ENCODE assay signal across 1 cellular context in the genomic region with DNA sequence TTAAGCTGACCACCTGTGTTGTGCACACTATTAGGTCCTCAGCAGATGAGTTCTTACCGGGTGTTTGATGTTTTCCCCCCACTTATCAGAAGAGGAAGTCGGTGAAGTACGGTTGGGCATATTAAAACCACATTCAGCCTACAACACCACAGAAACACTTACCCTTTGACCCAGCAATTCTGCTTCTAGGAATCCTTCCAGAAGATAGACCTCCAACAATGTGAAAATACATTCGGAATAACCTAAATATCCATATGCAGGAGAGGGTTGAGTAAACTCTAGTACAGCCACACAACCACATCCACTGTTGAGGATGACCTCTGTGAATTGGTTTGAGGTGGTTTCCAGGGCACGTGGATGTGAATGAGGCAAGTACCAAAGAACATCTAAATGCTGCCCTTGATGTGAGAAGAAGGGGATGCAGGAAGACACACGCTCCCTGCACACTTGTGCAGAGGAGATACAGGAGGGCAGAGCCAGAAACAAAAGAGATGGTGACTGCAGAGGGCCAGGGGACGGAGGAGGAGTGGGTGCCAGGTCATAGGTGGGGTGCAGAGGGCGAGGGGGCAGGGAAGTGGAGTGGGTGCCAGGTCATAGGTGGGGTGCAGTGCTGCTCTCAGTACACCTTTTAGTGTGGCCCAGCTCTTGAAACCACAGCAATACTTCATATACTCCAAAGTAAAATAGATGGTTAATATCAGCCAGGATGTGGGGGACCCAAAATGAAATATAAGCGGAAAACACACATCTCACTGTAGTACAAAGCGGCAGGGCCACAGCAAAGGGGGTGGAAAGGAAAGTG.
TF ChIP-seq lines count a peak whose summit lies in the region.

No MANE protein-coding gene starts in this region.

TF ChIP-seq in GM12878, 131 proteins besides CTCF, POLR2A, EP300 and RAD21 (continued from another document and continues in another):
- TF ChIP-seq SKIL (IDR thresholded peaks at IDR 0.05; ENCODE audit: low read depth, poor library complexity, severe bottlenecking) (no peak), SRF (IDR thresholded peaks at IDR 0.05; ENCODE audit: low read depth in 2 of 2, low read length in 2 of 2) (no peak), FOXM1 (IDR thresholded peaks at IDR 0.05; ENCODE audit: low read depth, low read length) (no peak), CEBPB (IDR thresholded peaks at IDR 0.05; ENCODE audit: borderline replicate concordance in 1 of 2, low read depth in 2 of 2, low read length in 2 of 2) (no peak), BHLHE40 (IDR thresholded peaks at IDR 0.05; ENCODE audit: borderline replicate concordance in 1 of 2, low read depth in 2 of 2, low read length in 1 of 2) (peak; percentile 50 to 71; a peak in 3 of 4 replicates), NR2C1 (IDR thresholded peaks at IDR 0.05) (peak; percentile 39; the same call in 1 of the 2 replicates), HDGF (IDR thresholded peaks at IDR 0.05) (0 out of 2 replicates have a peak, but pooled peaks have one; percentile 38), RUNX3 (IDR thresholded peaks at IDR 0.05; ENCODE audit: low read length) (peak; percentile 81), GATAD2B (conservative IDR thresholded peaks at IDR 0.05; ENCODE audit: low read depth) (no peak), TCF12 (IDR thresholded peaks at IDR 0.05; ENCODE audit: low read depth, low read length) (no peak), YY1 (IDR thresholded peaks at IDR 0.05; ENCODE audit: low read depth, low read length) (no peak), IKZF1 (conservative IDR thresholded peaks at IDR 0.05) (peak; percentile 39; the same call in 1 of the 2 replicates), KAT2A (conservative IDR thresholded peaks at IDR 0.05; ENCODE audit: control insufficient read depth, low read depth, low read length) (no peak), ZSCAN29 (IDR thresholded peaks at IDR 0.05) (no peak), GABPA (IDR thresholded peaks at IDR 0.05; ENCODE audit: low read depth) (no peak), ZBTB11 (CRISPR knock-in tag; IDR thresholded peaks at IDR 0.05) (no peak), USF1 (IDR thresholded peaks at IDR 0.05; ENCODE audit: borderline replicate concordance, extremely low read length, insufficient read depth, low read depth, low read length) (no peak), SREBF1 (IDR thresholded peaks at IDR 0.05; ENCODE audit: low read length) (no peak), NFYA (IDR thresholded peaks at IDR 0.05; ENCODE audit: borderline replicate concordance, low read depth, low read length) (no peak), BCL3 (IDR thresholded peaks at IDR 0.05; ENCODE audit: borderline replicate concordance, insufficient read depth, low read depth, low read length, poor library complexity, severe bottlenecking) (no peak), MTA3 (IDR thresholded peaks at IDR 0.05; ENCODE audit: borderline replicate concordance, low read length) (no peak), BRCA1 (IDR thresholded peaks at IDR 0.05; ENCODE audit: low read depth, low read length) (no peak), RBBP5 (conservative IDR thresholded peaks at IDR 0.05) (no peak)
- TF ChIP-seq, protein P1, sequence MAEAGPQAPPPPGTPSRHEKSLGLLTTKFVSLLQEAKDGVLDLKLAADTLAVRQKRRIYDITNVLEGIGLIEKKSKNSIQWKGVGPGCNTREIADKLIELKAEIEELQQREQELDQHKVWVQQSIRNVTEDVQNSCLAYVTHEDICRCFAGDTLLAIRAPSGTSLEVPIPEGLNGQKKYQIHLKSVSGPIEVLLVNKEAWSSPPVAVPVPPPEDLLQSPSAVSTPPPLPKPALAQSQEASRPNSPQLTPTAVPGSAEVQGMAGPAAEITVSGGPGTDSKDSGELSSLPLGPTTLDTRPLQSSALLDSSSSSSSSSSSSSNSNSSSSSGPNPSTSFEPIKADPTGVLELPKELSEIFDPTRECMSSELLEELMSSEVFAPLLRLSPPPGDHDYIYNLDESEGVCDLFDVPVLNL (IDR thresholded peaks at IDR 0.05; ENCODE audit: low read depth, low read length), result no peak
- TF ChIP-seq, protein P2, sequence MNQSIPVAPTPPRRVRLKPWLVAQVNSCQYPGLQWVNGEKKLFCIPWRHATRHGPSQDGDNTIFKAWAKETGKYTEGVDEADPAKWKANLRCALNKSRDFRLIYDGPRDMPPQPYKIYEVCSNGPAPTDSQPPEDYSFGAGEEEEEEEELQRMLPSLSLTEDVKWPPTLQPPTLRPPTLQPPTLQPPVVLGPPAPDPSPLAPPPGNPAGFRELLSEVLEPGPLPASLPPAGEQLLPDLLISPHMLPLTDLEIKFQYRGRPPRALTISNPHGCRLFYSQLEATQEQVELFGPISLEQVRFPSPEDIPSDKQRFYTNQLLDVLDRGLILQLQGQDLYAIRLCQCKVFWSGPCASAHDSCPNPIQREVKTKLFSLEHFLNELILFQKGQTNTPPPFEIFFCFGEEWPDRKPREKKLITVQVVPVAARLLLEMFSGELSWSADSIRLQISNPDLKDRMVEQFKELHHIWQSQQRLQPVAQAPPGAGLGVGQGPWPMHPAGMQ (IDR thresholded peaks at IDR 0.05; ENCODE audit: borderline replicate concordance), result no peak
- TF ChIP-seq, protein P3, sequence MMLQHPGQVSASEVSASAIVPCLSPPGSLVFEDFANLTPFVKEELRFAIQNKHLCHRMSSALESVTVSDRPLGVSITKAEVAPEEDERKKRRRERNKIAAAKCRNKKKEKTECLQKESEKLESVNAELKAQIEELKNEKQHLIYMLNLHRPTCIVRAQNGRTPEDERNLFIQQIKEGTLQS (IDR thresholded peaks at IDR 0.05; ENCODE audit: borderline replicate concordance, extremely low read depth, low read depth, low read length), result no peak
- TF ChIP-seq, protein P4, sequence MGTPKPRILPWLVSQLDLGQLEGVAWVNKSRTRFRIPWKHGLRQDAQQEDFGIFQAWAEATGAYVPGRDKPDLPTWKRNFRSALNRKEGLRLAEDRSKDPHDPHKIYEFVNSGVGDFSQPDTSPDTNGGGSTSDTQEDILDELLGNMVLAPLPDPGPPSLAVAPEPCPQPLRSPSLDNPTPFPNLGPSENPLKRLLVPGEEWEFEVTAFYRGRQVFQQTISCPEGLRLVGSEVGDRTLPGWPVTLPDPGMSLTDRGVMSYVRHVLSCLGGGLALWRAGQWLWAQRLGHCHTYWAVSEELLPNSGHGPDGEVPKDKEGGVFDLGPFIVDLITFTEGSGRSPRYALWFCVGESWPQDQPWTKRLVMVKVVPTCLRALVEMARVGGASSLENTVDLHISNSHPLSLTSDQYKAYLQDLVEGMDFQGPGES (IDR thresholded peaks at IDR 0.05), result no peak
- TF ChIP-seq, protein P5, sequence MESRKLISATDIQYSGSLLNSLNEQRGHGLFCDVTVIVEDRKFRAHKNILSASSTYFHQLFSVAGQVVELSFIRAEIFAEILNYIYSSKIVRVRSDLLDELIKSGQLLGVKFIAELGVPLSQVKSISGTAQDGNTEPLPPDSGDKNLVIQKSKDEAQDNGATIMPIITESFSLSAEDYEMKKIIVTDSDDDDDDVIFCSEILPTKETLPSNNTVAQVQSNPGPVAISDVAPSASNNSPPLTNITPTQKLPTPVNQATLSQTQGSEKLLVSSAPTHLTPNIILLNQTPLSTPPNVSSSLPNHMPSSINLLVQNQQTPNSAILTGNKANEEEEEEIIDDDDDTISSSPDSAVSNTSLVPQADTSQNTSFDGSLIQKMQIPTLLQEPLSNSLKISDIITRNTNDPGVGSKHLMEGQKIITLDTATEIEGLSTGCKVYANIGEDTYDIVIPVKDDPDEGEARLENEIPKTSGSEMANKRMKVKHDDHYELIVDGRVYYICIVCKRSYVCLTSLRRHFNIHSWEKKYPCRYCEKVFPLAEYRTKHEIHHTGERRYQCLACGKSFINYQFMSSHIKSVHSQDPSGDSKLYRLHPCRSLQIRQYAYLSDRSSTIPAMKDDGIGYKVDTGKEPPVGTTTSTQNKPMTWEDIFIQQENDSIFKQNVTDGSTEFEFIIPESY (IDR thresholded peaks at IDR 0.05), result no peak
- TF ChIP-seq, protein P6, sequence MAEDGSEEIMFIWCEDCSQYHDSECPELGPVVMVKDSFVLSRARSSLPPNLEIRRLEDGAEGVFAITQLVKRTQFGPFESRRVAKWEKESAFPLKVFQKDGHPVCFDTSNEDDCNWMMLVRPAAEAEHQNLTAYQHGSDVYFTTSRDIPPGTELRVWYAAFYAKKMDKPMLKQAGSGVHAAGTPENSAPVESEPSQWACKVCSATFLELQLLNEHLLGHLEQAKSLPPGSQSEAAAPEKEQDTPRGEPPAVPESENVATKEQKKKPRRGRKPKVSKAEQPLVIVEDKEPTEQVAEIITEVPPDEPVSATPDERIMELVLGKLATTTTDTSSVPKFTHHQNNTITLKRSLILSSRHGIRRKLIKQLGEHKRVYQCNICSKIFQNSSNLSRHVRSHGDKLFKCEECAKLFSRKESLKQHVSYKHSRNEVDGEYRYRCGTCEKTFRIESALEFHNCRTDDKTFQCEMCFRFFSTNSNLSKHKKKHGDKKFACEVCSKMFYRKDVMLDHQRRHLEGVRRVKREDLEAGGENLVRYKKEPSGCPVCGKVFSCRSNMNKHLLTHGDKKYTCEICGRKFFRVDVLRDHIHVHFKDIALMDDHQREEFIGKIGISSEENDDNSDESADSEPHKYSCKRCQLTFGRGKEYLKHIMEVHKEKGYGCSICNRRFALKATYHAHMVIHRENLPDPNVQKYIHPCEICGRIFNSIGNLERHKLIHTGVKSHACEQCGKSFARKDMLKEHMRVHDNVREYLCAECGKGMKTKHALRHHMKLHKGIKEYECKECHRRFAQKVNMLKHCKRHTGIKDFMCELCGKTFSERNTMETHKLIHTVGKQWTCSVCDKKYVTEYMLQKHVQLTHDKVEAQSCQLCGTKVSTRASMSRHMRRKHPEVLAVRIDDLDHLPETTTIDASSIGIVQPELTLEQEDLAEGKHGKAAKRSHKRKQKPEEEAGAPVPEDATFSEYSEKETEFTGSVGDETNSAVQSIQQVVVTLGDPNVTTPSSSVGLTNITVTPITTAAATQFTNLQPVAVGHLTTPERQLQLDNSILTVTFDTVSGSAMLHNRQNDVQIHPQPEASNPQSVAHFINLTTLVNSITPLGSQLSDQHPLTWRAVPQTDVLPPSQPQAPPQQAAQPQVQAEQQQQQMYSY (CRISPR knock-in tag; IDR thresholded peaks at IDR 0.05), result no peak
- TF ChIP-seq, protein P7, sequence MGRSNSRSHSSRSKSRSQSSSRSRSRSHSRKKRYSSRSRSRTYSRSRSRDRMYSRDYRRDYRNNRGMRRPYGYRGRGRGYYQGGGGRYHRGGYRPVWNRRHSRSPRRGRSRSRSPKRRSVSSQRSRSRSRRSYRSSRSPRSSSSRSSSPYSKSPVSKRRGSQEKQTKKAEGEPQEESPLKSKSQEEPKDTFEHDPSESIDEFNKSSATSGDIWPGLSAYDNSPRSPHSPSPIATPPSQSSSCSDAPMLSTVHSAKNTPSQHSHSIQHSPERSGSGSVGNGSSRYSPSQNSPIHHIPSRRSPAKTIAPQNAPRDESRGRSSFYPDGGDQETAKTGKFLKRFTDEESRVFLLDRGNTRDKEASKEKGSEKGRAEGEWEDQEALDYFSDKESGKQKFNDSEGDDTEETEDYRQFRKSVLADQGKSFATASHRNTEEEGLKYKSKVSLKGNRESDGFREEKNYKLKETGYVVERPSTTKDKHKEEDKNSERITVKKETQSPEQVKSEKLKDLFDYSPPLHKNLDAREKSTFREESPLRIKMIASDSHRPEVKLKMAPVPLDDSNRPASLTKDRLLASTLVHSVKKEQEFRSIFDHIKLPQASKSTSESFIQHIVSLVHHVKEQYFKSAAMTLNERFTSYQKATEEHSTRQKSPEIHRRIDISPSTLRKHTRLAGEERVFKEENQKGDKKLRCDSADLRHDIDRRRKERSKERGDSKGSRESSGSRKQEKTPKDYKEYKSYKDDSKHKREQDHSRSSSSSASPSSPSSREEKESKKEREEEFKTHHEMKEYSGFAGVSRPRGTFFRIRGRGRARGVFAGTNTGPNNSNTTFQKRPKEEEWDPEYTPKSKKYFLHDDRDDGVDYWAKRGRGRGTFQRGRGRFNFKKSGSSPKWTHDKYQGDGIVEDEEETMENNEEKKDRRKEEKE (IDR thresholded peaks at IDR 0.05), result no peak
